ENCODE assay signal across 1 cellular context in the genomic region with DNA sequence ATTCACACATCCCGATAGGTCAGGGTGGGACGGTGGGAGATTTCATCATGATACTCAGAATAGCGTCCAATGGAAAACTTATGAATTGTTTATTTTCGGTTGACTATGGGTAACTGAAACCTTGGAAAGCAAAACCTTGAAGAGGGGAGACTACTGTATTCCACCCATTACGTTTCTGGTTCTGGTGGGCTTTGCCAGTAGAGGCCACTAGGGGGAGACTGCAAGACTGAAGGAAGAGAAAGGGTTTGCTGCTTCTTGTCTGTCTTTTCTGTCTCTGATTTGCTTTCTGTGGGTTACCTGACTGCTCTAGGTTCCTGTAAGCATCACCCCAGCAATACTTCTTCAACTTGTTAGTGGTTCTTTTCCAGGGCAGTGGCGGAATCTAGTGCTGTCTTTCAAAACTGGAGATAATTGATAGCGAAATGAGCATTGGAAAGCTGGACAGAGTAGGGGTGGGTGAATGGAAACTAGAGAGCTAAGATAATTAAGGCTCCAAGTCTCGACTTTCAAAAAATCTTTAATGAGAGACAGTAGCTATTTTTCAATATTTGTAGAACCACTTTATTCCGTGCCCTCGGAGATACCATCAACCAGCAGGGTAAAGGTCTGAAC.
TF ChIP-seq lines count a peak whose summit lies in the region.

No MANE protein-coding gene starts in this region.

TF ChIP-seq in WTC11, 78 proteins besides CTCF, POLR2A, EP300 and RAD21 (continued from another document):
- TF ChIP-seq USF2 (CRISPR knock-in tag; IDR thresholded peaks at IDR 0.05): no peak
- TF ChIP-seq ZMAT4 (CRISPR knock-in tag; IDR thresholded peaks at IDR 0.05): no peak
- TF ChIP-seq SP1 (CRISPR knock-in tag; conservative IDR thresholded peaks at IDR 0.05): no peak
- TF ChIP-seq, protein P1, sequence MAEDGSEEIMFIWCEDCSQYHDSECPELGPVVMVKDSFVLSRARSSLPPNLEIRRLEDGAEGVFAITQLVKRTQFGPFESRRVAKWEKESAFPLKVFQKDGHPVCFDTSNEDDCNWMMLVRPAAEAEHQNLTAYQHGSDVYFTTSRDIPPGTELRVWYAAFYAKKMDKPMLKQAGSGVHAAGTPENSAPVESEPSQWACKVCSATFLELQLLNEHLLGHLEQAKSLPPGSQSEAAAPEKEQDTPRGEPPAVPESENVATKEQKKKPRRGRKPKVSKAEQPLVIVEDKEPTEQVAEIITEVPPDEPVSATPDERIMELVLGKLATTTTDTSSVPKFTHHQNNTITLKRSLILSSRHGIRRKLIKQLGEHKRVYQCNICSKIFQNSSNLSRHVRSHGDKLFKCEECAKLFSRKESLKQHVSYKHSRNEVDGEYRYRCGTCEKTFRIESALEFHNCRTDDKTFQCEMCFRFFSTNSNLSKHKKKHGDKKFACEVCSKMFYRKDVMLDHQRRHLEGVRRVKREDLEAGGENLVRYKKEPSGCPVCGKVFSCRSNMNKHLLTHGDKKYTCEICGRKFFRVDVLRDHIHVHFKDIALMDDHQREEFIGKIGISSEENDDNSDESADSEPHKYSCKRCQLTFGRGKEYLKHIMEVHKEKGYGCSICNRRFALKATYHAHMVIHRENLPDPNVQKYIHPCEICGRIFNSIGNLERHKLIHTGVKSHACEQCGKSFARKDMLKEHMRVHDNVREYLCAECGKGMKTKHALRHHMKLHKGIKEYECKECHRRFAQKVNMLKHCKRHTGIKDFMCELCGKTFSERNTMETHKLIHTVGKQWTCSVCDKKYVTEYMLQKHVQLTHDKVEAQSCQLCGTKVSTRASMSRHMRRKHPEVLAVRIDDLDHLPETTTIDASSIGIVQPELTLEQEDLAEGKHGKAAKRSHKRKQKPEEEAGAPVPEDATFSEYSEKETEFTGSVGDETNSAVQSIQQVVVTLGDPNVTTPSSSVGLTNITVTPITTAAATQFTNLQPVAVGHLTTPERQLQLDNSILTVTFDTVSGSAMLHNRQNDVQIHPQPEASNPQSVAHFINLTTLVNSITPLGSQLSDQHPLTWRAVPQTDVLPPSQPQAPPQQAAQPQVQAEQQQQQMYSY (CRISPR knock-in tag; IDR thresholded peaks at IDR 0.05): no peak
TF ChIP-seq in WTC11: peak in this region for 0.
